9 cellular contexts compared by ENCODE assay signal in the genomic region with DNA sequence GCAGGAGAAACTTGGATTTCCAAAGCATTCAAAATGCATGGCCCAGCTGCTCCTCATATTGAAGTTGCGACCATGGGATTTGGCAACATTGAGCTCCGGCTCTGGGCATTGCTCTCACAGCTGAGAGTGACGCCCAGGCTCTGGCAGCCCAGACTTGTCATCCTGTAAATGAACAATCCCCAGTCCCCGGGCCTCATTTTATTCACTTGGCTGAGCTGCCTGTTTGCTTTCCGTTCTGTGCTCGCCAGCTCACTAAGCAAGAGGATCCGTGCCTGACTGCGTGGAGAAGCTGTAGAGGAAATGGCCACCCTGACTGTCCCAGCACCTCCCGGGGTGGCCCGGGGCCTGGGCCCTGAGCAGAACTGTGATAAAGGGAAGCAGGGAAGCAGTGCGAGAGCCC.
DNase-seq lines count a peak whose midpoint lies in the region; ATAC-seq, FAIRE-seq and TF ChIP-seq lines count a peak whose summit lies in the region.
"Had no signal": no experiment of that assay in that cellular context is flagged by ENCODE, and none has a peak within 500 bp of the region (broad histone marks: within the 10 kb centered on the region; RNA-seq: fewer than 3 reads in every experiment).

No MANE protein-coding gene starts in this region.

- H3K27me3 ChIP-seq in bronchial epithelial cell (ENCODE audit: control insufficient read depth, insufficient read depth, low read length) (peaks cover 2% of the 10 kb centered on the region), right cardiac atrium (ENCODE audit: control insufficient read depth, insufficient read depth) (no peaks in the 10 kb centered on the region), psoas muscle (ENCODE audit: insufficient read depth in 3 of 3, low read length in 2 of 3) (no peaks in the 10 kb centered on the region)

- no peak overlapping the region for H3K27ac Mint-ChIP-seq in activated CD8-positive, alpha-beta memory T cell treated with anti-CD3 and anti-CD28 coated beads, Interleukin-2, amount 10 ng/mL, durations not matched to agents 7 days and 5 days
- H3K27ac Mint-ChIP-seq: activated naive CD8-positive, alpha-beta T cell treated with anti-CD3 and anti-CD28 coated beads, Interleukin-2, amount 10 ng/mL, durations not matched to agents 7 days and 5 days had no signal

- peaks cover 11% of the 10 kb centered on the region for H3K4me1 ChIP-seq in right cardiac atrium (ENCODE audit: control insufficient read depth, insufficient read depth, low read length)
- H3K4me1 ChIP-seq in psoas muscle = peaks cover 11% of the 10 kb centered on the region

- ATAC-seq in right cardiac atrium (peak; percentile 90 to 92), psoas muscle (peak; percentile 11 to 73 (median 64)), GM21447 (IDR thresholded peaks at IDR 0.05; ENCODE audit: unreplicated experiment) (no peak)
- no peak for ATAC-seq in activated CD8-positive, alpha-beta memory T cell treated with anti-CD3 and anti-CD28 coated beads, Interleukin-2, amount 10 ng/mL, durations not matched to agents 7 days and 5 days

- H3K27me3 Mint-ChIP-seq in activated CD8-positive, alpha-beta memory T cell treated with anti-CD3 and anti-CD28 coated beads, Interleukin-2, amount 10 ng/mL, durations not matched to agents 7 days and 5 days = peaks cover 8% of the 10 kb centered on the region

- H3K36me3 ChIP-seq in bronchial epithelial cell (ENCODE audit: control insufficient read depth, insufficient read depth, low read length) (no peaks in the 10 kb centered on the region), psoas muscle (ENCODE audit: insufficient read depth in 1 of 2, low read depth in 1 of 2) (no peaks in the 10 kb centered on the region)

- no peak for FAIRE-seq in bronchial epithelial cell (lab: Jason Lieb, UNC)

- H3K9me3 ChIP-seq in right cardiac atrium (ENCODE audit: control insufficient read depth, low read length) (no peaks in the 10 kb centered on the region), psoas muscle (no peaks in the 10 kb centered on the region)

- CTCF ChIA-PET in activated CD8-positive, alpha-beta memory T cell treated with anti-CD3 and anti-CD28 coated beads, Interleukin-2, amount 10 ng/mL, durations not matched to agents 7 days and 5 days (lab: Charles Lee) = interaction anchor here (0.8 kb wide), 1 partner anchor 27 kb away, joined by 3 read pairs; no protein-coding TSS in a partner anchor

- intact Hi-C loops in right cardiac atrium (cut with DNase I) = no loop called here
- intact Hi-C loops in psoas muscle (cut with DNase I) = loop anchor here (10.0 kb wide), 2 partner anchors 161 to 511 kb away; a partner anchor contains a TSS

- H3K9me3 Mint-ChIP-seq in activated CD8-positive, alpha-beta memory T cell treated with anti-CD3 and anti-CD28 coated beads, Interleukin-2, amount 10 ng/mL, durations not matched to agents 7 days and 5 days (ENCODE audit: low read depth) = no peaks in the 10 kb centered on the region
- H3K9me3 Mint-ChIP-seq: activated naive CD8-positive, alpha-beta T cell treated with anti-CD3 and anti-CD28 coated beads, Interleukin-2, amount 10 ng/mL, durations not matched to agents 7 days and 5 days had no signal

- H3K36me3 Mint-ChIP-seq in activated CD8-positive, alpha-beta memory T cell treated with anti-CD3 and anti-CD28 coated beads, Interleukin-2, amount 10 ng/mL, durations not matched to agents 7 days and 5 days = no peaks in the 10 kb centered on the region
- H3K36me3 Mint-ChIP-seq: activated naive CD8-positive, alpha-beta T cell treated with anti-CD3 and anti-CD28 coated beads, Interleukin-2, amount 10 ng/mL, durations not matched to agents 7 days and 5 days had no signal

- H3K27ac ChIP-seq in right cardiac atrium (ENCODE audit: low read length) = peak overlapping the region; percentile 65
- peak overlapping the region; percentile 51 for H3K27ac ChIP-seq in psoas muscle

- DNase-seq in G401 (ENCODE audit: low spot score) = peak; percentile 83
- DNase-seq in bronchial epithelial cell (ENCODE audit: low read depth) = peak; percentile 59
- peak; percentile 84 to 93 (median 89) for DNase-seq in right cardiac atrium
- DNase-seq in psoas muscle = peak; percentile 71 to 84
- DNase-seq in NCI-H146 (lab: John Stamatoyannopoulos, UW) = no peak
- DNase-seq in activated CD8-positive, alpha-beta memory T cell treated with anti-CD3 and anti-CD28 coated beads, Interleukin-2, amount 10 ng/mL, durations not matched to agents 7 days and 5 days = no peak
- DNase-seq in CD1c-positive myeloid dendritic cell (ENCODE audit: extremely low spot score) = no peak
- DNase-seq: activated naive CD8-positive, alpha-beta T cell treated with anti-CD3 and anti-CD28 coated beads, Interleukin-2, amount 10 ng/mL, durations not matched to agents 7 days and 5 days had no signal

- no peak for TF ChIP-seq CTCF in bronchial epithelial cell (IDR thresholded peaks at IDR 0.05; ENCODE audit: insufficient read depth, low read length, severe bottlenecking)
- TF ChIP-seq CTCF in psoas muscle (IDR thresholded peaks at IDR 0.05) = no peak

- 28% methylated on average over 11 of the region's 11 CpGs for WGBS in right cardiac atrium
- 14 to 28% (median 17%) methylated on average over 11 of the region's 11 CpGs for WGBS in psoas muscle, 3 donors

- no peak overlapping the region for H3K4me3 Mint-ChIP-seq in activated CD8-positive, alpha-beta memory T cell treated with anti-CD3 and anti-CD28 coated beads, Interleukin-2, amount 10 ng/mL, durations not matched to agents 7 days and 5 days
- H3K4me3 Mint-ChIP-seq: activated naive CD8-positive, alpha-beta T cell treated with anti-CD3 and anti-CD28 coated beads, Interleukin-2, amount 10 ng/mL, durations not matched to agents 7 days and 5 days had no signal

- in situ Hi-C loops in G401 (cut with HindIII; ENCODE audit: low sequenced_read_pairs) = no loop called here

- no peak overlapping the region for H3K4me3 ChIP-seq in bronchial epithelial cell (ENCODE audit: low read depth, low read length)
- H3K4me3 ChIP-seq in right cardiac atrium (ENCODE audit: low read length) = no peak overlapping the region
- no peak overlapping the region for H3K4me3 ChIP-seq in psoas muscle

- no peaks in the 10 kb centered on the region for H3K4me1 Mint-ChIP-seq in activated CD8-positive, alpha-beta memory T cell treated with anti-CD3 and anti-CD28 coated beads, Interleukin-2, amount 10 ng/mL, durations not matched to agents 7 days and 5 days
- H3K4me1 Mint-ChIP-seq: activated naive CD8-positive, alpha-beta T cell treated with anti-CD3 and anti-CD28 coated beads, Interleukin-2, amount 10 ng/mL, durations not matched to agents 7 days and 5 days had no signal

Comparison
In these comparisons a context has a peak if more than half of its experiments do, and no peak if none do; other contexts are left out.
1. DNase-seq: peak in G401 (single experiment), bronchial epithelial cell (single experiment), right cardiac atrium (3 of 3) and psoas muscle (2 of 2); none in NCI-H146 (single experiment), activated CD8-positive, alpha-beta memory T cell treated with anti-CD3 and anti-CD28 coated beads, Interleukin-2, amount 10 ng/mL, durations not matched to agents 7 days and 5 days (single experiment) and CD1c-positive myeloid dendritic cell (single experiment).
2. ATAC-seq: peak in right cardiac atrium (2 of 2) and psoas muscle (4 of 4); none in GM21447 (single experiment) and activated CD8-positive, alpha-beta memory T cell treated with anti-CD3 and anti-CD28 coated beads, Interleukin-2, amount 10 ng/mL, durations not matched to agents 7 days and 5 days (single experiment).
3. intact Hi-C loops: an anchor here in psoas muscle (10.0 kb wide); none called in right cardiac atrium.